In genomic region chr19:4368128-4368820, GRCh38 we compare ENCODE assay signal across 1 cellular context.
TF ChIP-seq lines count a peak whose summit lies in the region.

No MANE protein-coding gene starts in this region.

TF ChIP-seq in SK-N-SH, 30 proteins besides CTCF, POLR2A, EP300 and RAD21 (continued from another document):
- TF ChIP-seq REST (IDR thresholded peaks at IDR 0.05; ENCODE audit: low read depth, low read length) (no peak), NRF1 (IDR thresholded peaks at IDR 0.05; ENCODE audit: low read depth, low read length) (no peak), TAF1 (IDR thresholded peaks at IDR 0.05; ENCODE audit: borderline replicate concordance, low read depth, low read length) (no peak), TEAD4 (IDR thresholded peaks at IDR 0.05; ENCODE audit: borderline replicate concordance, insufficient read depth) (no peak), NFIC (IDR thresholded peaks at IDR 0.05; ENCODE audit: borderline replicate concordance) (peak; percentile 54; the same call in 1 of the 2 replicates)
